ENCODE assay signal across 9 cellular contexts in the genomic region with DNA sequence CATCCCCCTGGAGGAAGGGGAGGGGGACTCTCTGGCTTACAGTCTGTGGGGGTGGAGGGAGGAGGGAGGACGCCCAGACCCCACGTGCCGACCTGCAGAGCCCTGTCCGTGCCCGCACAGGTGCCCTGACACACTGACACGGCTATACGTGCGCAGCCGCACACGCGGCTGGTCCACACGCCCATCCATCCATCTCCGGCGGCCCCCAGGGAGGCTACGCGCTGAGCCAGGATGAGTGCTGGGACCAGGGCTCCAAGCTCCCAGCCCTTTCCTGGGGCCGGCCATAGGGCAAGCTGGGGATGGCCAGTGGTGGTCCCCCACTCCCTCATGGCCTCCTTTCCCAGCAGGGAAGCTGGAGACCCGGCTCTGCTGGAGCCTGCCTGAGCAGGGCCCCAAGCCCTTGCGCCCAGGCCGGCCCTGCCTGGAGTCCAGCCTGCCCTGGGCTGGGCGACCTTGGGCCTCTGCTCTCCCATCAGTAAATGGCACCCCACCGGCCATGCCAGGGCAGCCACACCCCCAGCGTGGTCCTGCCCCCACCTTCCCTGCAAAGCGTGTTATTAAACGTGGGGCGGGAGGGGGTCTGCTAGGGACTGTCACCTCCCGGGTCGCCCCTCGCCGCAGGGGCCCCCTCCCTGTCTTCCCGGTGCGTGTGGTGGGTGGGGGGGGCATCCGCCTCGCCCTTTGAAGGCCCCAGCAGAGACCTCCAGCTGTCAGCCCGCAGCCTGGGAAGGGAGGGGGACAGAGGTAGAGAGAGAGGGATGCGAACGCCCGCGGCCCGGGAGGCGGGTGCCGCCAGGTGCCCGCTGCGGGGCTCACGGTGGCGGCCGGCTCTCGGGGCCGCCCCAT. TPM values are rescaled to one million over a fixed set of nuclear protein-coding genes. Genes with fewer than 3 reads are reported as not detected.
DNase-seq lines count a peak whose midpoint lies in the region; ATAC-seq, FAIRE-seq and TF ChIP-seq lines count a peak whose summit lies in the region.
"Had no signal": no experiment of that assay in that cellular context is flagged by ENCODE, and none has a peak within 500 bp of the region (broad histone marks: within the 10 kb centered on the region; RNA-seq: fewer than 3 reads in every experiment).

No MANE protein-coding gene starts in this region.

- POLR2A ChIA-PET in A549 (lab: Yijun Ruan, JAX), result interaction anchor here (0.6 to 2.0 kb wide), 7 partner anchors 10 to 407 kb away, joined by 3 to 17 read pairs (median 5); a partner anchor contains a TSS

- H3K36me3 ChIP-seq in HUES48 (ENCODE audit: control insufficient read depth, insufficient read depth, low read length), result no peaks in the 10 kb centered on the region

- H3K27me3 Mint-ChIP-seq in brain (peaks cover 15% of the 10 kb centered on the region), mesothelial cell of epicardium (ENCODE audit: low read depth) (peaks cover 43% of the 10 kb centered on the region), endothelial cell (ENCODE audit: unreplicated experiment) (peaks cover 25% of the 10 kb centered on the region)

- peak overlapping the region; percentile 56 to 86; a peak in 5 of 6 replicates for H3K27ac ChIP-seq in A549
- no peak overlapping the region for H3K27ac ChIP-seq in HUES48 (ENCODE audit: low read depth, low read length)
- H3K27ac ChIP-seq: epithelial cell of prostate had no signal

- peak overlapping the region; percentile 97 for H3K4me2 ChIP-seq in A549

- TF ChIP-seq CTCF in A549 (IDR thresholded peaks at IDR 0.05), result no peak
- no peak for TF ChIP-seq CTCF in brain (conservative IDR thresholded peaks at IDR 0.05)
- no peak for TF ChIP-seq CTCF in mesothelial cell of epicardium (IDR thresholded peaks at IDR 0.05; ENCODE audit: unreplicated experiment)
- no peak for TF ChIP-seq CTCF in endothelial cell (IDR thresholded peaks at IDR 0.05; ENCODE audit: unreplicated experiment)

- no peak overlapping the region for H3K9ac ChIP-seq in HUES48 (ENCODE audit: low read depth, low read length)

- no peak for FAIRE-seq in A549 (lab: Jason Lieb, UNC)

- H3K36me3 Mint-ChIP-seq in brain (no peaks in the 10 kb centered on the region), mesothelial cell of epicardium (no peaks in the 10 kb centered on the region), endothelial cell (ENCODE audit: low read depth, unreplicated experiment) (peaks cover 4% of the 10 kb centered on the region)

- H3K9me3 ChIP-seq in A549 (no peaks in the 10 kb centered on the region), HUES48 (ENCODE audit: control insufficient read depth, insufficient read depth, low read length) (no peaks in the 10 kb centered on the region)

- DNase-seq in A549 (ENCODE audit: low read depth in 1 of 2, low spot score in 1 of 2) (no peak), mesothelial cell of epicardium (ENCODE audit: low spot score in 2 of 2, unreplicated experiment in 2 of 2) (no peak), NCI-H345 treated with DMSO at 0.1 percent for 48 hours (lab: John Stamatoyannopoulos, UW; ENCODE audit: unreplicated experiment) (no peak), endothelial cell (ENCODE audit: low spot score) (no peak)

- WGBS in A549 (ENCODE audit: missing lambda C conversion rate), result 37% methylated on average over 25 of the region's 49 CpGs

- H3K4me1 Mint-ChIP-seq in brain (peaks cover 18% of the 10 kb centered on the region), mesothelial cell of epicardium (peaks cover 10% of the 10 kb centered on the region), endothelial cell (ENCODE audit: unreplicated experiment) (no peaks in the 10 kb centered on the region)

- CTCF ChIA-PET in A549 (lab: Yijun Ruan, JAX), result interaction anchor here (0.7 to 5.0 kb wide), 25 partner anchors 9 to 305 kb away, joined by 3 to 33 read pairs (median 7); a partner anchor contains a TSS

- H3K27ac Mint-ChIP-seq in brain (peak overlapping the region in 2 of 5 experiments; percentile 49 to 85), mesothelial cell of epicardium (no peak overlapping the region), endothelial cell (ENCODE audit: unreplicated experiment) (no peak overlapping the region)

- H3K4me1 ChIP-seq in A549, result peaks cover 18% of the 10 kb centered on the region
- no peaks in the 10 kb centered on the region for H3K4me1 ChIP-seq in HUES48 (ENCODE audit: control insufficient read depth, insufficient read depth, low read length)

- peaks cover 41% of the 10 kb centered on the region for H3K27me3 ChIP-seq in HUES48 (ENCODE audit: control insufficient read depth, insufficient read depth, low read length)

- no peak for TF ChIP-seq RAD21 in A549 (conservative IDR thresholded peaks at IDR 0.05 in 1 of 2, IDR thresholded peaks at IDR 0.05 in 1 of 2)

- ATAC-seq in A549 (peak; percentile 26 to 60), HG02642 (IDR thresholded peaks at IDR 0.05; ENCODE audit: poor library complexity, unreplicated experiment) (no peak), HG02938 (IDR thresholded peaks at IDR 0.05; ENCODE audit: unreplicated experiment) (no peak)

- no peak for TF ChIP-seq POLR2A in A549 (IDR thresholded peaks at IDR 0.05; ENCODE audit: low read length)

- peak overlapping the region; percentile 79 to 84 (median 82) for H3K4me3 Mint-ChIP-seq in brain
- H3K4me3 Mint-ChIP-seq in mesothelial cell of epicardium, result peak overlapping the region; percentile 61
- H3K4me3 Mint-ChIP-seq in endothelial cell (ENCODE audit: unreplicated experiment), result no peak overlapping the region

- no peak for TF ChIP-seq EP300 in A549 (IDR thresholded peaks at IDR 0.05)

- H3K4me3 ChIP-seq in A549 (peak overlapping the region; percentile 58), HUES48 (ENCODE audit: low read depth, low read length) (peak overlapping the region; percentile 57)

- H3K9me3 Mint-ChIP-seq in brain (peaks cover 0 to 6% (median 0%) of the 10 kb centered on the region in 5 experiments), mesothelial cell of epicardium (no peaks in the 10 kb centered on the region), endothelial cell (ENCODE audit: unreplicated experiment) (no peaks in the 10 kb centered on the region)

RNA-seq across cellular contexts. Expression of a gene that starts 0.9 kb away (rescaled TPM):
- polyA plus RNA-seq in A549 (2011; rRNA removed) (0.13 and 0.27 TPM in 2 replicates), A549 (2017; fragmentation: RNase III; extraction: RNeasy Plus Mini Kit Qiagen cat#74134 plus additional on column Dnase treatment) (0.72 to 1.0 TPM (median 0.87 TPM) in 3 replicates), brain (ENCODE audit: insufficient read depth, low read depth, low replicate concordance) (17.2 TPM)
- polyA plus RNA-seq in A549 (2012; cell fraction: cytosol; rRNA removed), result 0.75 and 1.2 TPM in 2 replicates
- 4.4 and 5.5 TPM in 2 replicates for polyA plus RNA-seq in A549 (2012; cell fraction: nucleus; rRNA removed)
- polyA minus RNA-seq in A549 (2011; rRNA and poly(A)+ RNA removed), result 0.58 and 0.95 TPM in 2 replicates
- total RNA-seq in mesothelial cell of epicardium (8.9 to 9.8 TPM (median 9.8 TPM) in 3 replicates), endothelial cell (ENCODE audit: unreplicated experiment) (2.4 TPM)

RNA-seq across cellular contexts. Expression of a gene that starts 9.7 kb away (rescaled TPM):
- polyA plus RNA-seq in A549 (2011; rRNA removed) (46.8 and 49.5 TPM in 2 replicates), A549 (2017; fragmentation: RNase III; extraction: RNeasy Plus Mini Kit Qiagen cat#74134 plus additional on column Dnase treatment) (48.4 to 53.9 TPM (median 50.4 TPM) in 3 replicates), brain (ENCODE audit: insufficient read depth, low read depth, low replicate concordance) (131 TPM)
- polyA plus RNA-seq in A549 (2012; cell fraction: cytosol; rRNA removed), result 104 and 110 TPM in 2 replicates
- polyA plus RNA-seq in A549 (2012; cell fraction: nucleus; rRNA removed), result 151 and 193 TPM in 2 replicates
- polyA minus RNA-seq in A549 (2011; rRNA and poly(A)+ RNA removed), result 56.8 and 69.3 TPM in 2 replicates
- total RNA-seq in mesothelial cell of epicardium (45.9 to 49.0 TPM (median 47.2 TPM) in 3 replicates), endothelial cell (ENCODE audit: unreplicated experiment) (35.4 TPM)

RNA-seq across cellular contexts. Expression of a gene that starts 15.1 kb away (rescaled TPM):
- polyA plus RNA-seq in A549 (2011; rRNA removed) (2.0 and 3.1 TPM in 2 replicates), A549 (2017; fragmentation: RNase III; extraction: RNeasy Plus Mini Kit Qiagen cat#74134 plus additional on column Dnase treatment) (7.4 to 11.6 TPM (median 9.1 TPM) in 3 replicates), brain (ENCODE audit: insufficient read depth, low read depth, low replicate concordance) (5.1 TPM)
- polyA plus RNA-seq in A549 (2012; cell fraction: cytosol; rRNA removed), result 6.3 TPM in 2 replicates
- polyA plus RNA-seq in A549 (2012; cell fraction: nucleus; rRNA removed), result 65.9 and 71.3 TPM in 2 replicates
- polyA minus RNA-seq in A549 (2011; rRNA and poly(A)+ RNA removed), result 0.54 and 1.9 TPM in 2 replicates
- total RNA-seq in mesothelial cell of epicardium (11.9 to 14.4 TPM (median 13.0 TPM) in 3 replicates), endothelial cell (ENCODE audit: unreplicated experiment) (21.1 TPM)

RNA-seq across cellular contexts. Expression of a gene that starts 19.1 kb away (rescaled TPM):
- polyA plus RNA-seq in A549 (2011; rRNA removed) (13.9 and 15.0 TPM in 2 replicates), A549 (2017; fragmentation: RNase III; extraction: RNeasy Plus Mini Kit Qiagen cat#74134 plus additional on column Dnase treatment) (27.7 to 33.7 TPM (median 31.9 TPM) in 3 replicates), brain (ENCODE audit: insufficient read depth, low read depth, low replicate concordance) (16.7 TPM)
- polyA plus RNA-seq in A549 (2012; cell fraction: cytosol; rRNA removed), result 37.0 and 52.9 TPM in 2 replicates
- 67.6 and 101 TPM in 2 replicates for polyA plus RNA-seq in A549 (2012; cell fraction: nucleus; rRNA removed)
- 7.6 TPM in 2 replicates for polyA minus RNA-seq in A549 (2011; rRNA and poly(A)+ RNA removed)
- total RNA-seq in mesothelial cell of epicardium (15.2 to 17.9 TPM (median 16.8 TPM) in 3 replicates), endothelial cell (ENCODE audit: unreplicated experiment) (31.5 TPM)

RNA-seq across cellular contexts. Expression of a gene that starts 27.9 kb away (rescaled TPM):
- polyA plus RNA-seq in A549 (2011; rRNA removed) (10.4 and 11.0 TPM in 2 replicates), A549 (2017; fragmentation: RNase III; extraction: RNeasy Plus Mini Kit Qiagen cat#74134 plus additional on column Dnase treatment) (22.0 to 24.4 TPM (median 23.3 TPM) in 3 replicates), brain (ENCODE audit: insufficient read depth, low read depth, low replicate concordance) (20.9 TPM)
- 39.5 and 43.4 TPM in 2 replicates for polyA plus RNA-seq in A549 (2012; cell fraction: cytosol; rRNA removed)
- polyA plus RNA-seq in A549 (2012; cell fraction: nucleus; rRNA removed), result 164 and 278 TPM in 2 replicates
- polyA minus RNA-seq in A549 (2011; rRNA and poly(A)+ RNA removed), result 7.4 and 9.8 TPM in 2 replicates
- total RNA-seq in mesothelial cell of epicardium (29.3 to 36.3 TPM (median 33.0 TPM) in 3 replicates), endothelial cell (ENCODE audit: unreplicated experiment) (35.9 TPM)

Comparison
In these comparisons a context has a peak if more than half of its experiments do, and no peak if none do; other contexts are left out.
1. ATAC-seq: peak in A549 (2 of 2); none in HG02642 (single experiment) and HG02938 (single experiment).